ENCODE assay signal across 9 cellular contexts in genomic region chr6:131013495-131013894, GRCh38. TPM values are rescaled to one million over a fixed set of nuclear protein-coding genes. Genes with fewer than 3 reads are reported as not detected.
DNase-seq lines count a peak whose midpoint lies in the region; ATAC-seq and TF ChIP-seq lines count a peak whose summit lies in the region.
"Had no signal": no experiment of that assay in that cellular context is flagged by ENCODE, and none has a peak within 500 bp of the region (broad histone marks: within the 10 kb centered on the region; RNA-seq: fewer than 3 reads in every experiment).

No MANE protein-coding gene starts in this region.

- H3K9ac ChIP-seq in Karpas-422 (ENCODE audit: low read length) = no peak overlapping the region

- H2AFZ ChIP-seq in GM23338 = no peak overlapping the region
- H2AFZ ChIP-seq in Karpas-422 (ENCODE audit: low read length) = no peak overlapping the region

- H3F3A ChIP-seq in GM23338 (replicated peaks; ENCODE audit: low read depth) = no peaks in the 10 kb centered on the region

- DNase-seq in GM23338 (ENCODE audit: low spot score) (no peak), astrocyte of the cerebellum (ENCODE audit: low read depth) (peak; percentile 88), left ventricle myocardium inferior (no peak), spleen (no peak), SW 1271 (lab: John Stamatoyannopoulos, UW) (no peak), Karpas-422 (no peak), NOMO-1 (lab: John Stamatoyannopoulos, UW; ENCODE audit: unreplicated experiment in 2 of 2) (no peak), DMS53 treated with DMSO at 0.1 percent for 48 hours (lab: John Stamatoyannopoulos, UW; ENCODE audit: unreplicated experiment) (no peak)
- DNase-seq: NCI-H446 had no signal

- no peaks in the 10 kb centered on the region for H3K27me3 ChIP-seq in GM23338 (ENCODE audit: insufficient read depth)
- no peaks in the 10 kb centered on the region for H3K27me3 ChIP-seq in left ventricle myocardium inferior (ENCODE audit: low read depth)
- H3K27me3 ChIP-seq in spleen (replicated peaks in 1 of 7) = no peaks in the 10 kb centered on the region
- no peaks in the 10 kb centered on the region for H3K27me3 ChIP-seq in Karpas-422 (ENCODE audit: low read length)

- 30 to 43% (median 31%) methylated on average over 2 of the region's 2 CpGs for WGBS in spleen, 5 donors

- no peak overlapping the region for H3K4me3 Mint-ChIP-seq in GM23338

- H3K4me1 Mint-ChIP-seq in GM23338 = peaks cover 24% of the 10 kb centered on the region

- no peak overlapping the region for H3K27ac ChIP-seq in GM23338 (ENCODE audit: low read depth)
- H3K27ac ChIP-seq in left ventricle myocardium inferior (replicated peaks) = peak overlapping the region; percentile 59
- H3K27ac ChIP-seq in spleen = peak overlapping the region in 6 of 8 donors; percentile 20 to 62 (median 45)
- H3K27ac ChIP-seq in Karpas-422 (ENCODE audit: low read length) = no peak overlapping the region

- H3K4me3 ChIP-seq in GM23338 (no peak overlapping the region), astrocyte of the cerebellum (ENCODE audit: low read depth, low read length) (no peak overlapping the region), left ventricle myocardium inferior (peak overlapping the region; percentile 34), spleen (peak overlapping the region in 2 of 8 donors; percentile 10 to 43), Karpas-422 (ENCODE audit: low read length) (no peak overlapping the region)

- H3K27ac Mint-ChIP-seq in GM23338 = peak overlapping the region; percentile 71

- H3K9me2 ChIP-seq in GM23338 (ENCODE audit: insufficient read depth) (no peaks in the 10 kb centered on the region), Karpas-422 (replicated peaks; ENCODE audit: insufficient read depth, low read length) (no peaks in the 10 kb centered on the region)

- in situ Hi-C loops in astrocyte of the cerebellum (cut with HindIII; ENCODE audit: low sequenced_read_pairs) = no loop called here

- H3K36me3 ChIP-seq in GM23338 (ENCODE audit: insufficient read depth) = 0 out of 2 replicates have a peak, but pooled peaks cover 4% of the 10 kb centered on the region
- no peaks in the 10 kb centered on the region for H3K36me3 ChIP-seq in left ventricle myocardium inferior
- H3K36me3 ChIP-seq in spleen = peaks cover 0 to 2% (median 0%) of the 10 kb centered on the region in 6 donors
- no peaks in the 10 kb centered on the region for H3K36me3 ChIP-seq in Karpas-422 (ENCODE audit: insufficient read depth, low read length)

- no peak for TF ChIP-seq POLR2A in spleen (IDR thresholded peaks at IDR 0.05)

- peaks cover 21% of the 10 kb centered on the region for H3K9me3 Mint-ChIP-seq in GM23338

- H3K79me2 ChIP-seq in GM23338 (replicated peaks; ENCODE audit: insufficient read depth) (peaks cover 60% of the 10 kb centered on the region), Karpas-422 (ENCODE audit: low read length) (no peaks in the 10 kb centered on the region)

- H3K9me3 ChIP-seq in left ventricle myocardium inferior (replicated peaks) = no peaks in the 10 kb centered on the region
- peaks cover 0 to 9% (median 5%) of the 10 kb centered on the region in 8 donors for H3K9me3 ChIP-seq in spleen
- H3K9me3 ChIP-seq in Karpas-422 (ENCODE audit: low read length) = no peaks in the 10 kb centered on the region

- no peak for ATAC-seq in GM23338

- H3K27me3 Mint-ChIP-seq in GM23338 (ENCODE audit: insufficient read depth, low read depth, poor library complexity) = no peaks in the 10 kb centered on the region

- peaks cover 24% of the 10 kb centered on the region for H3K36me3 Mint-ChIP-seq in GM23338 (ENCODE audit: low read depth)

- intact Hi-C loops in left ventricle myocardium inferior (cut with micrococcal nuclease) (loop anchor here (10.0 kb wide), 1 partner anchor 51 kb away; the partner anchor contains the start of gene EPB41L2), spleen (cut with DNase I; ENCODE audit: low total_unique reads) (no loop called here)

- H3K4me1 ChIP-seq in GM23338 (ENCODE audit: insufficient read depth) (peaks cover 17% of the 10 kb centered on the region), left ventricle myocardium inferior (peaks cover 45% of the 10 kb centered on the region), spleen (peaks cover 4 to 39% (median 29%) of the 10 kb centered on the region in 6 donors), Karpas-422 (ENCODE audit: low read length) (no peaks in the 10 kb centered on the region)

- TF ChIP-seq CTCF in GM23338 (conservative IDR thresholded peaks at IDR 0.05; ENCODE audit: low read depth in 2 of 2) = no peak
- TF ChIP-seq CTCF in astrocyte of the cerebellum (IDR thresholded peaks at IDR 0.05; ENCODE audit: low read depth, low read length, missing control alignments) = no peak
- no peak for TF ChIP-seq CTCF in left ventricle myocardium inferior (IDR thresholded peaks at IDR 0.05; ENCODE audit: borderline replicate concordance)
- TF ChIP-seq CTCF in spleen (IDR thresholded peaks at IDR 0.05 in 8 of 11, conservative IDR thresholded peaks at IDR 0.05 in 3 of 11) = no peak

- no peaks in the 10 kb centered on the region for H4K20me1 ChIP-seq in GM23338 (replicated peaks; ENCODE audit: insufficient read depth)
- no peaks in the 10 kb centered on the region for H4K20me1 ChIP-seq in Karpas-422 (ENCODE audit: insufficient read depth, low read depth, low read length)

- no peak overlapping the region for H3K4me2 ChIP-seq in GM23338
- no peak overlapping the region for H3K4me2 ChIP-seq in Karpas-422 (ENCODE audit: low read depth, low read length, poor library complexity, severe bottlenecking)

TF ChIP-seq in GM23338, 12 proteins besides CTCF, POLR2A, EP300 and RAD21 (continues in another document):
- TF ChIP-seq STAT1 (IDR thresholded peaks at IDR 0.05; ENCODE audit: unreplicated experiment) (no peak), ZNF331 (CRISPR knock-in tag; IDR thresholded peaks at IDR 0.05; ENCODE audit: low read depth) (no peak), ZNF462 (CRISPR knock-in tag; IDR thresholded peaks at IDR 0.05) (no peak)

RNA-seq across cellular contexts. Expression of gene EPB41L2, which starts 49.5 kb away (rescaled TPM):
- 65.9 and 91.7 TPM in 2 replicates for total RNA-seq in GM23338 (2014; rRNA removed; shearing (Covaris generic))
- polyA plus RNA-seq in GM23338 (2016; fragmentation: Nextera tagmentation; extraction: Ambion mirVana) (76.2 and 76.7 TPM in 2 replicates), spleen (10 to 100 TPM; 19.3 to 35.0 (median 20.2) TPM)
- total RNA-seq in left ventricle myocardium inferior (70.8 TPM), spleen (100 to 1,000 TPM in 6 of 7 donors, 10 to 100 TPM in 1; 98.7 to 210 (median 138) TPM)
- total RNA-seq in Karpas-422 (2014; rRNA removed; shearing (Covaris generic); ENCODE audit: low replicate concordance) = 1.7 and 3.7 TPM in 2 replicates

Comparison
In these comparisons a context has a peak if more than half of its experiments do, and no peak if none do; other contexts are left out.
1. H3K27ac ChIP-seq: peak in left ventricle myocardium inferior (single experiment) and spleen (6 of 8); none in GM23338 (single experiment) and Karpas-422 (single experiment).
2. RNA of gene EPB41L2, which starts 49.5 kb away (total RNA-seq): 98.7 to 210 TPM in spleen, 65.9 to 91.7 TPM in GM23338 and 70.8 TPM in left ventricle myocardium inferior (single experiment); 1.7 to 3.7 TPM in Karpas-422; every median in the first group is over 10 times any median in the second.